8 cellular contexts compared by ENCODE assay signal in genomic region chr2:88199912-88200682, GRCh38. TPM values are rescaled to one million over a fixed set of nuclear protein-coding genes. Genes with fewer than 3 reads are reported as not detected.
DNase-seq lines count a peak whose midpoint lies in the region; ATAC-seq and TF ChIP-seq lines count a peak whose summit lies in the region.

No MANE protein-coding gene starts in this region.

- H3K9me3 Mint-ChIP-seq in neural crest cell = peaks cover 6% of the 10 kb centered on the region

- peak overlapping the region; percentile 65 for H3K4me3 Mint-ChIP-seq in neural crest cell

- H3K27ac Mint-ChIP-seq in neural crest cell (ENCODE audit: unreplicated experiment) = peak overlapping the region; percentile 53

- peaks cover 30% of the 10 kb centered on the region for H3K27me3 Mint-ChIP-seq in neural crest cell (ENCODE audit: low read depth)

- H3K4me1 Mint-ChIP-seq in neural crest cell = peaks cover 27% of the 10 kb centered on the region

- TF ChIP-seq CTCF in choroid plexus epithelial cell (conservative IDR thresholded peaks at IDR 0.05; ENCODE audit: low read depth, low read length) (no peak), neural crest cell (conservative IDR thresholded peaks at IDR 0.05) (no peak)

- DNase-seq in GM03348 (ENCODE audit: low spot score) = peak; percentile 50
- peak; percentile 11 for DNase-seq in NCI-H774 (lab: John Stamatoyannopoulos, UW)
- DNase-seq in choroid plexus epithelial cell (ENCODE audit: low read depth) = peak; percentile 5
- DNase-seq in neural crest cell (ENCODE audit: low read depth, low spot score) = peak; percentile 46
- no peak for DNase-seq in 8988T
- no peak for DNase-seq in D341Med (ENCODE audit: low spot score)

- no peaks in the 10 kb centered on the region for H3K36me3 Mint-ChIP-seq in neural crest cell (ENCODE audit: low read depth)

- no peak overlapping the region for H3K4me3 ChIP-seq in choroid plexus epithelial cell (ENCODE audit: low read depth, low read length)

- ATAC-seq in HG02852 (IDR thresholded peaks at IDR 0.05; ENCODE audit: unreplicated experiment) (no peak), HG03045 (IDR thresholded peaks at IDR 0.05; ENCODE audit: unreplicated experiment) (no peak)

RNA-seq across cellular contexts. Expression of gene THNSL2, which starts 30.0 kb away (rescaled TPM):
- total RNA-seq in neural crest cell = 2.8 and 4.5 TPM in 2 replicates

Comparison
In these comparisons a context has a peak if more than half of its experiments do, and no peak if none do; other contexts are left out.
1. DNase-seq: peak in GM03348 (single experiment), NCI-H774 (single experiment), choroid plexus epithelial cell (single experiment) and neural crest cell (single experiment); none in 8988T (single experiment) and D341Med (single experiment).